ENCODE assay signal across 8 cellular contexts in genomic region chr1:205429742-205430464, GRCh38. TPM values are rescaled to one million over a fixed set of nuclear protein-coding genes. Genes with fewer than 3 reads are reported as not detected.
DNase-seq lines count a peak whose midpoint lies in the region; ATAC-seq and TF ChIP-seq lines count a peak whose summit lies in the region.

No MANE protein-coding gene starts in this region.

- H4K5ac ChIP-seq in H9 (ENCODE audit: insufficient read length, low read depth, low read length), result no peak overlapping the region

- peak overlapping the region; percentile 51 for H3K4me2 ChIP-seq in H9 (ENCODE audit: insufficient read depth, insufficient read length, low read length)

- H4K20me1 ChIP-seq in H9 (ENCODE audit: control insufficient read depth, insufficient read depth, insufficient read length), result no peaks in the 10 kb centered on the region

- H3K27ac Mint-ChIP-seq in H9, result peak overlapping the region in 1 of 3 experiments; percentile 27; a peak in 2 of 7 replicates
- H3K27ac Mint-ChIP-seq in activated CD8-positive, alpha-beta T cell treated with anti-CD3 and anti-CD28 coated beads, Interleukin-2, amount 10 ng/mL, durations not matched to agents 7 days and 5 days, result no peak overlapping the region

- H3K27ac ChIP-seq in H9 (ENCODE audit: insufficient read length, low read depth, low read length) (no peak overlapping the region), left ventricle myocardium inferior (replicated peaks) (no peak overlapping the region), gastrocnemius medialis (no peak overlapping the region)

- H2BK15ac ChIP-seq in H9 (ENCODE audit: low read depth, low read length), result no peak overlapping the region

- no peak overlapping the region for H2BK120ac ChIP-seq in H9 (ENCODE audit: low read depth, low read length, poor library complexity, severe bottlenecking)

- H3K9me3 ChIP-seq in H9 (ENCODE audit: control insufficient read depth, low read depth, low read length) (no peaks in the 10 kb centered on the region), left ventricle myocardium inferior (replicated peaks) (no peaks in the 10 kb centered on the region), gastrocnemius medialis (no peaks in the 10 kb centered on the region)

- ATAC-seq in activated CD8-positive, alpha-beta T cell treated with anti-CD3 and anti-CD28 coated beads, Interleukin-2, amount 10 ng/mL, durations not matched to agents 7 days and 5 days, result no peak
- ATAC-seq in gastrocnemius medialis (no peak), GM21526 (IDR thresholded peaks at IDR 0.05; ENCODE audit: low FRiP score, unreplicated experiment) (no peak), GM21515 (IDR thresholded peaks at IDR 0.05; ENCODE audit: unreplicated experiment) (no peak)

- peaks cover 35 to 48% of the 10 kb centered on the region in 2 experiments for H3K4me1 Mint-ChIP-seq in H9
- H3K4me1 Mint-ChIP-seq in activated CD8-positive, alpha-beta T cell treated with anti-CD3 and anti-CD28 coated beads, Interleukin-2, amount 10 ng/mL, durations not matched to agents 7 days and 5 days (ENCODE audit: low read depth), result peaks cover 11% of the 10 kb centered on the region

- no peak overlapping the region for H2BK5ac ChIP-seq in H9 (ENCODE audit: insufficient read length, low read length)

- no peaks in the 10 kb centered on the region for H3K36me3 ChIP-seq in left ventricle myocardium inferior
- H3K36me3 ChIP-seq in gastrocnemius medialis, result no peaks in the 10 kb centered on the region

- no peaks in the 10 kb centered on the region; the same call in 1 of the 2 replicates for H3K27me3 ChIP-seq in H9 (ENCODE audit: insufficient read depth, low read length)
- no peaks in the 10 kb centered on the region for H3K27me3 ChIP-seq in left ventricle myocardium inferior (ENCODE audit: low read depth)
- H3K27me3 ChIP-seq in gastrocnemius medialis, result no peaks in the 10 kb centered on the region

- H3K23me2 ChIP-seq in H9 (ENCODE audit: insufficient read length, low read depth, low read length, poor library complexity, severe bottlenecking), result no peaks in the 10 kb centered on the region

- no peaks in the 10 kb centered on the region for H3K79me2 ChIP-seq in H9 (ENCODE audit: insufficient read depth, low read length)

- intact Hi-C loops in left ventricle myocardium inferior (cut with micrococcal nuclease), result no loop called here
- intact Hi-C loops in gastrocnemius medialis (cut with DNase I; ENCODE audit: low total_unique reads), result loop anchor here (1.0 kb wide), 1 partner anchor 33 kb away; no protein-coding TSS in a partner anchor

- no peak overlapping the region for H4K91ac ChIP-seq in H9 (ENCODE audit: insufficient read length, low read depth, low read length)

- TF ChIP-seq CTCF in H9 (conservative IDR thresholded peaks at IDR 0.05) (no peak), left ventricle myocardium inferior (IDR thresholded peaks at IDR 0.05; ENCODE audit: borderline replicate concordance) (no peak), gastrocnemius medialis (IDR thresholded peaks at IDR 0.05 in 4 of 5, conservative IDR thresholded peaks at IDR 0.05 in 1 of 5) (no peak)

- H3K23ac ChIP-seq in H9 (ENCODE audit: insufficient read length, low read depth, low read length), result no peak overlapping the region

- H3K79me1 ChIP-seq in H9 (ENCODE audit: insufficient read depth, low read depth, low read length, poor library complexity, severe bottlenecking), result no peaks in the 10 kb centered on the region

- H3K18ac ChIP-seq in H9 (ENCODE audit: insufficient read length, low read depth, low read length), result no peak overlapping the region

- POLR2A ChIA-PET in activated CD8-positive, alpha-beta T cell treated with anti-CD3 and anti-CD28 coated beads, Interleukin-2, amount 10 ng/mL, durations not matched to agents 7 days and 5 days (lab: Charles Lee), result interaction anchor here (1.4 kb wide), 1 partner anchor 11 kb away, joined by 6 read pairs; no protein-coding TSS in a partner anchor

- peak overlapping the region; percentile 66 for H3K4me3 ChIP-seq in left ventricle myocardium inferior
- peak overlapping the region; percentile 50 to 72 (median 64) for H3K4me3 ChIP-seq in gastrocnemius medialis

- H3K4ac ChIP-seq in H9 (ENCODE audit: low read depth, low read length), result no peak overlapping the region

- no peak overlapping the region for H3K9ac ChIP-seq in H9 (ENCODE audit: extremely low read depth, insufficient read length, low read length)

- H3K14ac ChIP-seq in H9 (ENCODE audit: insufficient read depth, low read length), result no peak overlapping the region

- H3K9me3 Mint-ChIP-seq in H9, result no peaks in the 10 kb centered on the region
- H3K9me3 Mint-ChIP-seq in activated CD8-positive, alpha-beta T cell treated with anti-CD3 and anti-CD28 coated beads, Interleukin-2, amount 10 ng/mL, durations not matched to agents 7 days and 5 days (ENCODE audit: insufficient read depth), result no peaks in the 10 kb centered on the region

- H2BK12ac ChIP-seq in H9 (ENCODE audit: insufficient read length, low read depth, low read length), result no peak overlapping the region

- TF ChIP-seq POLR2A in gastrocnemius medialis (IDR thresholded peaks at IDR 0.05), result no peak

- CTCF ChIA-PET in activated CD8-positive, alpha-beta T cell treated with anti-CD3 and anti-CD28 coated beads, Interleukin-2, amount 10 ng/mL, durations not matched to agents 7 days and 5 days (lab: Charles Lee), result interaction anchor here (0.8 to 6.3 kb wide), 26 partner anchors 8 to 228 kb away, joined by 3 to 53 read pairs (median 4); partner anchors contain the start of gene LEMD1

- H3K27me3 Mint-ChIP-seq in H9 (ENCODE audit: low read depth), result peaks cover 56% of the 10 kb centered on the region
- H3K27me3 Mint-ChIP-seq in activated CD8-positive, alpha-beta T cell treated with anti-CD3 and anti-CD28 coated beads, Interleukin-2, amount 10 ng/mL, durations not matched to agents 7 days and 5 days (ENCODE audit: low read depth), result peaks cover 25% of the 10 kb centered on the region

- H3K4me1 ChIP-seq in H9 (ENCODE audit: insufficient read depth, low read length), result no peaks in the 10 kb centered on the region; the same call in 1 of the 2 replicates
- peaks cover 12% of the 10 kb centered on the region for H3K4me1 ChIP-seq in left ventricle myocardium inferior
- H3K4me1 ChIP-seq in gastrocnemius medialis, result peaks cover 3 to 7% of the 10 kb centered on the region in 2 donors

- WGBS in H9 (ENCODE audit: extremely low coverage, insufficient read length, low lambda C conversion rate), result no CpG with 5 or more reads among the region's 19 CpGs

- no peak for DNase-seq in H9
- no peak for DNase-seq in activated CD8-positive, alpha-beta T cell treated with anti-CD3 and anti-CD28 coated beads, Interleukin-2, amount 10 ng/mL, durations not matched to agents 7 days and 5 days
- no peak for DNase-seq in left ventricle myocardium inferior
- DNase-seq in gastrocnemius medialis, result no peak
- no peak for DNase-seq in GOT3 (lab: John Stamatoyannopoulos, UW)
- no peak for DNase-seq in NCI-H748 (lab: John Stamatoyannopoulos, UW; ENCODE audit: unreplicated experiment)

- H2AK5ac ChIP-seq in H9 (ENCODE audit: insufficient read length, low read length), result no peak overlapping the region

- H2AFZ ChIP-seq in H9 (ENCODE audit: low read length), result no peak overlapping the region

- H3K36me3 Mint-ChIP-seq in H9 (ENCODE audit: insufficient read depth in 1 of 3, low read depth in 3 of 3), result no peaks in the 10 kb centered on the region; a peak in 1 of 7 replicates
- H3K36me3 Mint-ChIP-seq in activated CD8-positive, alpha-beta T cell treated with anti-CD3 and anti-CD28 coated beads, Interleukin-2, amount 10 ng/mL, durations not matched to agents 7 days and 5 days (ENCODE audit: low read depth), result no peaks in the 10 kb centered on the region

- no peak overlapping the region for H2BK20ac ChIP-seq in H9 (ENCODE audit: low read depth, low read length, poor library complexity, severe bottlenecking)

- no peak overlapping the region for H3K56ac ChIP-seq in H9 (ENCODE audit: insufficient read length, low read depth, low read length)

- H3T11ph ChIP-seq in H9 (ENCODE audit: low read length), result no peak overlapping the region

- H4K8ac ChIP-seq in H9 (replicated peaks; ENCODE audit: insufficient read length, low read depth, low read length), result no peak overlapping the region

- H3K4me3 Mint-ChIP-seq in H9, result peak overlapping the region; percentile 84 to 86
- peak overlapping the region; percentile 74 for H3K4me3 Mint-ChIP-seq in activated CD8-positive, alpha-beta T cell treated with anti-CD3 and anti-CD28 coated beads, Interleukin-2, amount 10 ng/mL, durations not matched to agents 7 days and 5 days

- in situ Hi-C loops in gastrocnemius medialis (cut with MboI; ENCODE audit: low sequenced_read_pairs in 4 of 4), result no loop called here

RNA-seq across cellular contexts. Expression of gene LEMD1, which starts 8.0 kb away (rescaled TPM):
- total RNA-seq in H9 (2021), result 11.8 and 11.9 TPM in 2 replicates
- under 1 TPM in 1 of 2 experiments, not detected in 1; 0.78 TPM for total RNA-seq in activated CD8-positive, alpha-beta T cell treated with anti-CD3 and anti-CD28 coated beads, Interleukin-2, amount 10 ng/mL, durations not matched to agents 7 days and 5 days
- not detected for total RNA-seq in left ventricle myocardium inferior
- not detected for total RNA-seq in gastrocnemius medialis

RNA-seq across cellular contexts. Expression of gene BLACAT1, which starts 25.9 kb away (rescaled TPM):
- total RNA-seq in H9 (2021), result 3.8 and 4.0 TPM in 2 replicates
- total RNA-seq in activated CD8-positive, alpha-beta T cell treated with anti-CD3 and anti-CD28 coated beads, Interleukin-2, amount 10 ng/mL, durations not matched to agents 7 days and 5 days, result under 1 TPM; 0.16 TPM
- not detected for total RNA-seq in left ventricle myocardium inferior
- not detected for total RNA-seq in gastrocnemius medialis
